Comparison of ENCODE assay signal across 9 cellular contexts in genomic region chr2:16546128-16546754, GRCh38.
A peak's percentile ranks its signal among the peaks of the same experiment; 100 is the strongest.
DNase-seq lines count a peak whose midpoint lies in the region; TF ChIP-seq lines count a peak whose summit lies in the region.
"Had no signal": no experiment of that assay in that cellular context is flagged by ENCODE, and none has a peak within 500 bp of the region (broad histone marks: within the 10 kb centered on the region; RNA-seq: fewer than 3 reads in every experiment).

No MANE protein-coding gene starts in this region.

- DNase-seq in cardiac muscle cell (ENCODE audit: low read depth in 1 of 2, low spot score in 1 of 2) (peak; percentile 42 to 94), cardiac septum (ENCODE audit: low spot score) (no peak), SK-N-SH (no peak), hepatocyte (ENCODE audit: low spot score) (peak; percentile 88), NK-92 (lab: John Stamatoyannopoulos, UW; ENCODE audit: unreplicated experiment) (no peak), activated T-cell treated with anti-CD3 and anti-CD28 coated beads for 4 hours (no peak), NCI-H1417 treated with DMSO at 0.1 percent for 48 hours (lab: John Stamatoyannopoulos, UW) (no peak)
- no peak for DNase-seq in stimulated activated CD4-positive, alpha-beta T cell treated with anti-CD3 and anti-CD28 coated beads, Interleukin-4, amount 100 ng/mL, for 4 hours

- H3K4me3 ChIP-seq in cardiac muscle cell (no peak overlapping the region), SK-N-SH (ENCODE audit: low read depth in 2 of 2, low read length in 1 of 2) (no peak overlapping the region), hepatocyte (no peak overlapping the region)
- H3K4me3 ChIP-seq: BLaER1 had no signal

- H3K27me3 ChIP-seq in cardiac muscle cell (peaks cover 3% of the 10 kb centered on the region), SK-N-SH (ENCODE audit: insufficient read depth) (no peaks in the 10 kb centered on the region), hepatocyte (no peaks in the 10 kb centered on the region)
- H3K27me3 ChIP-seq: BLaER1 had no signal

- H2AFZ ChIP-seq in SK-N-SH (ENCODE audit: low read depth) (no peak overlapping the region), hepatocyte (no peak overlapping the region)

- H3K4me1 ChIP-seq in cardiac muscle cell (ENCODE audit: low read depth) (no peaks in the 10 kb centered on the region), SK-N-SH (ENCODE audit: control insufficient read depth in 1 of 2, insufficient read depth in 2 of 2, low read depth in 1 of 2, low read length in 1 of 2) (no peaks in the 10 kb centered on the region), hepatocyte (ENCODE audit: insufficient read depth) (no peaks in the 10 kb centered on the region)
- H3K4me1 ChIP-seq: BLaER1 had no signal

- TF ChIP-seq RAD21 in SK-N-SH (IDR thresholded peaks at IDR 0.05; ENCODE audit: low read length), result no peak

- no peak overlapping the region for H3K4me2 ChIP-seq in SK-N-SH
- no peak overlapping the region for H3K4me2 ChIP-seq in hepatocyte
- H3K4me2 ChIP-seq: BLaER1 had no signal

- intact Hi-C loops in cardiac septum (cut with DNase I), result no loop called here

- TF ChIP-seq CTCF in cardiac muscle cell (IDR thresholded peaks at IDR 0.05; ENCODE audit: low read depth, low read length), result no peak
- no peak for TF ChIP-seq CTCF in SK-N-SH (IDR thresholded peaks at IDR 0.05)
- no peak for TF ChIP-seq CTCF in hepatocyte (IDR thresholded peaks at IDR 0.05; ENCODE audit: poor library complexity)

- H3K27ac ChIP-seq in cardiac muscle cell (no peak overlapping the region), SK-N-SH (ENCODE audit: low read depth in 2 of 2, low read length in 1 of 2) (no peak overlapping the region), hepatocyte (no peak overlapping the region)
- H3K27ac ChIP-seq: BLaER1 had no signal

- H3K79me2 ChIP-seq in SK-N-SH (ENCODE audit: insufficient read depth) (no peaks in the 10 kb centered on the region), hepatocyte (no peaks in the 10 kb centered on the region)

- CTCF ChIA-PET in SK-N-SH (lab: Yijun Ruan, JAX), result interaction anchor here (0.8 to 2.8 kb wide), 7 partner anchors 10 to 211 kb away, joined by 3 to 18 read pairs (median 5); no protein-coding TSS in a partner anchor

- 46% methylated on average over 2 of the region's 2 CpGs for WGBS in SK-N-SH (ENCODE audit: low lambda C conversion rate)
- WGBS in hepatocyte (ENCODE audit: low lambda C conversion rate, missing lambda C conversion rate), result 65% methylated on average over 2 of the region's 2 CpGs

- POLR2A ChIA-PET in SK-N-SH (lab: Yijun Ruan, JAX), result no interaction called here

- H4K20me1 ChIP-seq in SK-N-SH (ENCODE audit: insufficient read depth), result no peaks in the 10 kb centered on the region
- no peaks in the 10 kb centered on the region for H4K20me1 ChIP-seq in hepatocyte (ENCODE audit: insufficient read depth, poor library complexity, severe bottlenecking)
- H4K20me1 ChIP-seq: BLaER1 had no signal

- no peak for TF ChIP-seq EP300 in SK-N-SH (IDR thresholded peaks at IDR 0.05; ENCODE audit: borderline replicate concordance in 1 of 2, low read depth in 1 of 2, low read length in 1 of 2)

- no peaks in the 10 kb centered on the region for H3F3A ChIP-seq in SK-N-SH (replicated peaks; ENCODE audit: insufficient read depth)

- H3K36me3 ChIP-seq in cardiac muscle cell, result no peaks in the 10 kb centered on the region
- no peaks in the 10 kb centered on the region for H3K36me3 ChIP-seq in SK-N-SH (replicated peaks in 1 of 2; ENCODE audit: control insufficient read depth in 1 of 2, insufficient read depth in 2 of 2, low read length in 1 of 2)
- no peaks in the 10 kb centered on the region for H3K36me3 ChIP-seq in hepatocyte (replicated peaks; ENCODE audit: insufficient read depth, low read depth)
- H3K36me3 ChIP-seq: BLaER1 had no signal

- no peaks in the 10 kb centered on the region for H3K9me2 ChIP-seq in SK-N-SH
- H3K9me2 ChIP-seq in hepatocyte (replicated peaks; ENCODE audit: insufficient read depth), result no peaks in the 10 kb centered on the region

- H3K9me3 ChIP-seq in cardiac muscle cell (ENCODE audit: low read depth) (no peaks in the 10 kb centered on the region), SK-N-SH (no peaks in the 10 kb centered on the region; the same call in 1 of the 2 replicates), hepatocyte (ENCODE audit: low read depth) (no peaks in the 10 kb centered on the region)
- H3K9me3 ChIP-seq: BLaER1 had no signal

- no peak overlapping the region for H3K9ac ChIP-seq in SK-N-SH
- H3K9ac ChIP-seq: BLaER1 had no signal

TF ChIP-seq in SK-N-SH, 30 proteins besides CTCF, POLR2A, EP300 and RAD21:
- TF ChIP-seq REST (IDR thresholded peaks at IDR 0.05; ENCODE audit: low read depth, low read length) (peak; percentile 88), EZH2phosphoT487 (IDR thresholded peaks at IDR 0.05; ENCODE audit: borderline replicate concordance, low read depth) (no peak)

Comparison
In these comparisons a context has a peak if more than half of its experiments do, and no peak if none do; other contexts are left out.
1. DNase-seq: peak in cardiac muscle cell (2 of 2) and hepatocyte (single experiment); none in cardiac septum (single experiment), SK-N-SH (single experiment), stimulated activated CD4-positive, alpha-beta T cell treated with anti-CD3 and anti-CD28 coated beads, Interleukin-4, amount 100 ng/mL, for 4 hours (0 of 2), NK-92 (single experiment), activated T-cell treated with anti-CD3 and anti-CD28 coated beads for 4 hours (single experiment) and NCI-H1417 treated with DMSO at 0.1 percent for 48 hours (single experiment).